ENCODE assay signal across 25 cellular contexts in the genomic region with DNA sequence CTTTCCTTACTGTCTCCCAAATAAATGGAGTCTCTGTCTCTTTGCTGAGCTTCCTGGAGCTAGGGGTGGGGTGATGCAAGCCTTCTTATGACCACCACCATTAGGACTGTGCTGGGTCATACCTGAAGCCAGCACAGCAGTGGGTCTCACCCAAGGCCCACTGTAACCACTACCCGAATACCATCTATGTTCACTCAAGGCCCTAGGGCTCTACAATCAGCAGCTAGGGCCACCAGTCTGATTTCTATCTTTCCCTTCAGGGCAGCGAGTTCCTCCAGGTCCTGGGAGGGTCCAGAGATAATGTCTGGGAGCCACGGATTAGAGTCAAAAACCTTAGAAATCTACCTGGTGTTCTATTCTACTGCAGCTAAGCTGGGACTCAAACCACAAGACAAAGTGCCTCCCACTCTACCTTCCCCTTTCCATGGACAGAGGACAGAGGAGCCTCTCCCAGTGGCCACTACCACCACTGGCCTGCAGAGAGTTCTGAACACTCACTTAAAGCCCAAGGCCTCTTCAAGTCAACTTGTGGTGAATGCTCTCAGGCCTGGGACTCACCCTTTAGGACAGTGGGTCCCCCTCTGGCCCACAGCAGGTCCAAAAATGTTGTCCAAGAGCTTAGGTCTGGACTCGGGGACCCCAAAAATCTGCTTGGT. TPM values are rescaled to one million over a fixed set of nuclear protein-coding genes. Genes with fewer than 3 reads are reported as not detected.
DNase-seq lines count a peak whose midpoint lies in the region; ATAC-seq, FAIRE-seq and TF ChIP-seq lines count a peak whose summit lies in the region.
"Had no signal": no experiment of that assay in that cellular context is flagged by ENCODE, and none has a peak within 500 bp of the region (broad histone marks: within the 10 kb centered on the region; RNA-seq: fewer than 3 reads in every experiment).

No MANE protein-coding gene starts in this region.

- no peak for TF ChIP-seq EP300 in H1 (IDR thresholded peaks at IDR 0.05; ENCODE audit: borderline replicate concordance in 1 of 2, low read depth in 2 of 2, low read length in 2 of 2)

- no peak overlapping the region for H3K4me2 ChIP-seq in H1 (ENCODE audit: insufficient read depth in 1 of 2, low read depth in 2 of 2, low read length in 2 of 2)
- H3K4me2 ChIP-seq: BLaER1 had no signal

- no peak overlapping the region for H2AFZ ChIP-seq in H1 (ENCODE audit: low read length)

- H2BK20ac ChIP-seq in H1 (ENCODE audit: low read length): no peak overlapping the region

- H3K18ac ChIP-seq in H1 (ENCODE audit: extremely low read depth, low read length): no peak overlapping the region

- no peak overlapping the region for H3K4ac ChIP-seq in H1 (replicated peaks; ENCODE audit: insufficient read length, low read depth, low read length)

- no peak overlapping the region for H3K4me3 ChIP-seq in Panc1 (ENCODE audit: low read depth in 2 of 2, low read length in 2 of 2)
- no peak overlapping the region for H3K4me3 ChIP-seq in H1 (ENCODE audit: extremely low read depth in 1 of 4, insufficient read depth in 2 of 4, low read depth in 3 of 4, low read length in 4 of 4)
- H3K4me3 ChIP-seq: BLaER1 had no signal

- DNase-seq in Panc1 (ENCODE audit: low read depth, low spot score) (no peak), H1 (ENCODE audit: low read depth in 1 of 2, low spot score in 2 of 2) (no peak), mesenteric fat pad (ENCODE audit: low spot score) (peak; percentile 60), sciatic nerve (ENCODE audit: low spot score) (no peak), NCI-H2171 treated with DMSO at 0.1 percent for 48 hours (lab: John Stamatoyannopoulos, UW) (no peak)
- DNase-seq: 8988T; ACHN; BE2C; C1 segment of cervical spinal cord; CD4-positive, alpha-beta memory T cell; CD4-positive, CD25-positive, alpha-beta regulatory T cell; CD8-positive, alpha-beta memory T cell; COR-L47; DMS 273 treated with DMSO at 0.1 percent for 48 hours; DMS153; DMS53; DMS79; DND-41; GF-D8 had no signal

- H3K4me1 ChIP-seq in Panc1 (ENCODE audit: control insufficient read depth, insufficient read depth, low read length): no peaks in the 10 kb centered on the region
- H3K4me1 ChIP-seq in H1 (replicated peaks in 1 of 4; ENCODE audit: control insufficient read depth in 3 of 4, insufficient read depth in 4 of 4, low read length in 3 of 4): peaks cover 0 to 7% (median 4%) of the 10 kb centered on the region in 4 experiments; a peak in 5 of 7 replicates
- H3K4me1 ChIP-seq: BE2C, BLaER1 had no signal

- no peaks in the 10 kb centered on the region for H3K79me1 ChIP-seq in H1 (ENCODE audit: low read depth, low read length)

- H3K27me3 ChIP-seq in Panc1 (ENCODE audit: control insufficient read depth, insufficient read depth, low read length): no peaks in the 10 kb centered on the region
- H3K27me3 ChIP-seq in H1 (replicated peaks in 1 of 4; ENCODE audit: control insufficient read depth in 3 of 4, extremely low read depth in 1 of 4, insufficient read depth in 3 of 4, low read length in 3 of 4): no peaks in the 10 kb centered on the region
- H3K27me3 ChIP-seq: BE2C, BLaER1 had no signal

- FAIRE-seq in H1 (lab: Jason Lieb, UNC): no peak
- FAIRE-seq: A204.1, G401.6, GM12891, GM19239 had no signal

- H2BK12ac ChIP-seq in H1 (ENCODE audit: low read depth, low read length): no peak overlapping the region

- 0 out of 2 replicates have a peak overlapping the region, but pooled peaks have one; percentile 13 for H2BK5ac ChIP-seq in H1 (ENCODE audit: low read depth, low read length)

- no peak overlapping the region for H3K56ac ChIP-seq in H1 (replicated peaks; ENCODE audit: insufficient read length, low read depth, low read length)

- H4K20me1 ChIP-seq in H1 (replicated peaks in 1 of 2; ENCODE audit: control insufficient read depth in 1 of 2, insufficient read depth in 2 of 2, low read length in 2 of 2): no peaks in the 10 kb centered on the region
- H4K20me1 ChIP-seq: BLaER1 had no signal

- WGBS in H1 (ENCODE audit: extremely low coverage in 1 of 2, insufficient coverage in 1 of 2, insufficient read length in 1 of 2, insufficient replicate concordance in 2 of 2, low coverage in 1 of 2, low lambda C conversion rate in 2 of 2, missing lambda C conversion rate in 1 of 2), 2 experiments: 82% methylated on average over 4 of the region's 4 CpGs; no CpG with 5 or more reads in 1 of the 2 experiments

- in situ Hi-C loops in Panc1 (cut with HindIII; ENCODE audit: low pct_unique_long_range_greater_than_20kb, low sequenced_read_pairs): no loop called here

- H3K9ac ChIP-seq in H1 (replicated peaks in 1 of 4; ENCODE audit: extremely low read depth in 1 of 4, low read depth in 3 of 4, low read length in 3 of 4): no peak overlapping the region
- H3K9ac ChIP-seq: BLaER1 had no signal

- CTCF ChIA-PET in Panc1 (lab: Charles Lee) (no interaction called here), H1 (lab: Charles Lee; ENCODE audit: partially characterized antibody) (interaction anchor here (0.5 to 3.8 kb wide), 8 partner anchors 7 to 104 kb away, joined by 3 to 16 read pairs (median 4); partner anchors contain the start of genes KCTD13, TAOK2 and TMEM219)

- no peak for ATAC-seq in Panc1
- ATAC-seq in GM19455 (IDR thresholded peaks at IDR 0.05; ENCODE audit: unreplicated experiment): no peak
- ATAC-seq in sciatic nerve: no peak

- BruUV-seq in Panc1 (replicated peaks; lab: Mats Ljungman, UMichigan): no TSS peak

- H3K36me3 ChIP-seq in Panc1 (ENCODE audit: control insufficient read depth, insufficient read depth, low read length) (no peaks in the 10 kb centered on the region), H1 (ENCODE audit: control insufficient read depth in 2 of 4, insufficient read depth in 4 of 4, low read length in 3 of 4) (no peaks in the 10 kb centered on the region)
- H3K36me3 ChIP-seq: BE2C, BLaER1 had no signal

- peaks cover 4% of the 10 kb centered on the region; the same call in 1 of the 2 replicates for H3K9me3 ChIP-seq in Panc1 (ENCODE audit: control insufficient read depth, insufficient read depth, low read depth, low read length)
- H3K9me3 ChIP-seq in H1 (ENCODE audit: insufficient read depth in 2 of 2, low read depth in 1 of 2, low read length in 1 of 2): no peaks in the 10 kb centered on the region
- H3K9me3 ChIP-seq: BE2C had no signal

- no peak overlapping the region for H3K14ac ChIP-seq in H1 (ENCODE audit: insufficient read length)

- no peak overlapping the region for H4K8ac ChIP-seq in H1 (ENCODE audit: extremely low read depth, insufficient read depth, low read length)

- no peaks in the 10 kb centered on the region for H3K79me2 ChIP-seq in H1 (ENCODE audit: control insufficient read depth in 1 of 2, insufficient read depth in 2 of 2, low read length in 2 of 2)

- no peaks in the 10 kb centered on the region for H3K23me2 ChIP-seq in H1 (ENCODE audit: low read depth, low read length)

- no peak for TF ChIP-seq CTCF in Panc1 (IDR thresholded peaks at IDR 0.05)
- TF ChIP-seq CTCF in H1 (IDR thresholded peaks at IDR 0.05; ENCODE audit: control extremely low read depth in 1 of 3, insufficient read depth in 1 of 3, low read depth in 1 of 3, low read length in 3 of 3): no peak

- no peak for TF ChIP-seq RAD21 in H1 (IDR thresholded peaks at IDR 0.05 in 1 of 2, conservative IDR thresholded peaks at IDR 0.05 in 1 of 2; ENCODE audit: low read depth in 2 of 2, low read length in 2 of 2)

- H4K5ac ChIP-seq in H1 (ENCODE audit: insufficient read length, low read depth, low read length): no peak overlapping the region

- intact Hi-C loops in Panc1 (cut with micrococcal nuclease; ENCODE audit: unreplicated experiment) (no loop called here), sciatic nerve (cut with DNase I) (no loop called here)

- H3K27ac ChIP-seq in Panc1 (ENCODE audit: low read length): 0 out of 2 replicates have a peak overlapping the region, but pooled peaks have one; percentile 21
- no peak overlapping the region for H3K27ac ChIP-seq in H1 (ENCODE audit: low read depth, low read length)
- H3K27ac ChIP-seq: BLaER1 had no signal

- H2BK15ac ChIP-seq in H1 (ENCODE audit: low read length): no peak overlapping the region

- H3K23ac ChIP-seq in H1 (ENCODE audit: insufficient read length): no peak overlapping the region

- H2BK120ac ChIP-seq in H1 (replicated peaks; ENCODE audit: low read depth, low read length): no peak overlapping the region

- POLR2A ChIA-PET in Panc1 (lab: Charles Lee): no interaction called here
- POLR2A ChIA-PET in H1 (lab: Charles Lee; ENCODE audit: partially characterized antibody): interaction anchor here (0.6 to 1.3 kb wide), 5 partner anchors 9 to 39 kb away, joined by 3 to 4 read pairs (median 3); partner anchors contain the start of gene KCTD13

- no peak overlapping the region for H4K91ac ChIP-seq in H1 (replicated peaks; ENCODE audit: insufficient read length, low read length)

- no peak for TF ChIP-seq POLR2A in H1 (IDR thresholded peaks at IDR 0.05; ENCODE audit: control extremely low read depth in 1 of 2, low read depth in 2 of 2, low read length in 2 of 2)

- H2AK5ac ChIP-seq in H1 (ENCODE audit: low read depth, low read length): no peak overlapping the region

RNA-seq across cellular contexts. Expression of gene TMEM219, which starts 10.9 kb away (rescaled TPM):
- total RNA-seq in Panc1 (2021; ENCODE audit: unreplicated experiment) (161 TPM), mesenteric fat pad (95.8 TPM), sciatic nerve (82.4 TPM)
- polyA plus RNA-seq in Panc1 (2012; ENCODE audit: insufficient read length): 219 TPM
- 60.2 and 64.9 TPM in 2 replicates for total RNA-seq in H1 (2021; fragmentation: NEBNext Ultra II Directional; extraction: Animal tissue kit (Norgen Biotek cat#: 25700))
- 116 and 150 TPM in 2 replicates for polyA plus RNA-seq in H1 (2011; rRNA removed)
- polyA plus RNA-seq in H1 (2011; cell fraction: cytosol; rRNA removed): 77.7 TPM
- 113 TPM for polyA plus RNA-seq in H1 (2011; cell fraction: nucleus; rRNA removed)
- polyA plus RNA-seq in H1 (2012, experiment 1 of 2): 64.5 to 81.2 TPM (median 72.6 TPM) in 4 replicates
- polyA plus RNA-seq in H1 (2012, experiment 2 of 2): 121 TPM
- polyA plus RNA-seq in H1 (2013, experiment 1 of 2): 56.4 TPM
- 57.6 TPM for polyA plus RNA-seq in H1 (2013, experiment 2 of 2)
- 31.1 and 35.0 TPM in 2 replicates for polyA minus RNA-seq in H1 (2011; rRNA and poly(A)+ RNA removed)
- polyA minus RNA-seq in H1 (2011; cell fraction: cytosol; rRNA and poly(A)+ RNA removed): 44.7 TPM
- polyA minus RNA-seq in H1 (2011; cell fraction: nucleus; rRNA and poly(A)+ RNA removed): 37.2 TPM

RNA-seq across cellular contexts. Expression of gene TAOK2, which starts 22.7 kb away (rescaled TPM):
- total RNA-seq in Panc1 (2021; ENCODE audit: unreplicated experiment) (99.4 TPM), mesenteric fat pad (49.8 TPM), sciatic nerve (51.8 TPM)
- 71.7 TPM for polyA plus RNA-seq in Panc1 (2012; ENCODE audit: insufficient read length)
- total RNA-seq in H1 (2021; fragmentation: NEBNext Ultra II Directional; extraction: Animal tissue kit (Norgen Biotek cat#: 25700)): 32.6 and 34.2 TPM in 2 replicates
- 13.5 and 18.0 TPM in 2 replicates for polyA plus RNA-seq in H1 (2011; rRNA removed)
- 20.1 TPM for polyA plus RNA-seq in H1 (2011; cell fraction: cytosol; rRNA removed)
- polyA plus RNA-seq in H1 (2011; cell fraction: nucleus; rRNA removed): 52.1 TPM
- polyA plus RNA-seq in H1 (2012, experiment 1 of 2): 17.4 to 25.3 TPM (median 24.0 TPM) in 4 replicates
- 16.7 TPM for polyA plus RNA-seq in H1 (2012, experiment 2 of 2)
- polyA plus RNA-seq in H1 (2013, experiment 1 of 2): 16.8 TPM
- polyA plus RNA-seq in H1 (2013, experiment 2 of 2): 16.0 TPM
- 19.1 and 19.9 TPM in 2 replicates for polyA minus RNA-seq in H1 (2011; rRNA and poly(A)+ RNA removed)
- 20.4 TPM for polyA minus RNA-seq in H1 (2011; cell fraction: cytosol; rRNA and poly(A)+ RNA removed)
- polyA minus RNA-seq in H1 (2011; cell fraction: nucleus; rRNA and poly(A)+ RNA removed): 21.0 TPM

RNA-seq across cellular contexts. Expression of gene KCTD13, which starts 24.9 kb away (rescaled TPM):
- total RNA-seq in Panc1 (2021; ENCODE audit: unreplicated experiment) (45.7 TPM), mesenteric fat pad (15.7 TPM), sciatic nerve (30.4 TPM)
- 42.5 TPM for polyA plus RNA-seq in Panc1 (2012; ENCODE audit: insufficient read length)
- total RNA-seq in H1 (2021; fragmentation: NEBNext Ultra II Directional; extraction: Animal tissue kit (Norgen Biotek cat#: 25700)): 10.8 and 12.3 TPM in 2 replicates
- polyA plus RNA-seq in H1 (2011; rRNA removed): 9.2 and 14.0 TPM in 2 replicates
- polyA plus RNA-seq in H1 (2011; cell fraction: cytosol; rRNA removed): 8.1 TPM
- polyA plus RNA-seq in H1 (2011; cell fraction: nucleus; rRNA removed): 25.8 TPM
- polyA plus RNA-seq in H1 (2012, experiment 1 of 2): 9.4 to 12.3 TPM (median 11.3 TPM) in 4 replicates
- 8.0 TPM for polyA plus RNA-seq in H1 (2012, experiment 2 of 2)
- 10.2 TPM for polyA plus RNA-seq in H1 (2013, experiment 1 of 2)
- 8.2 TPM for polyA plus RNA-seq in H1 (2013, experiment 2 of 2)
- 4.2 and 6.4 TPM in 2 replicates for polyA minus RNA-seq in H1 (2011; rRNA and poly(A)+ RNA removed)
- 5.6 TPM for polyA minus RNA-seq in H1 (2011; cell fraction: cytosol; rRNA and poly(A)+ RNA removed)
- polyA minus RNA-seq in H1 (2011; cell fraction: nucleus; rRNA and poly(A)+ RNA removed): 10.5 TPM

RNA-seq across cellular contexts. Expression of gene HIRIP3, which starts 44.5 kb away (rescaled TPM):
- total RNA-seq in Panc1 (2021; ENCODE audit: unreplicated experiment) (25.3 TPM), mesenteric fat pad (11.0 TPM), sciatic nerve (11.1 TPM)
- polyA plus RNA-seq in Panc1 (2012; ENCODE audit: insufficient read length): 22.6 TPM
- 17.7 and 18.5 TPM in 2 replicates for total RNA-seq in H1 (2021; fragmentation: NEBNext Ultra II Directional; extraction: Animal tissue kit (Norgen Biotek cat#: 25700))
- polyA plus RNA-seq in H1 (2011; rRNA removed): 11.9 and 14.0 TPM in 2 replicates
- polyA plus RNA-seq in H1 (2011; cell fraction: cytosol; rRNA removed): 12.8 TPM
- 15.7 TPM for polyA plus RNA-seq in H1 (2011; cell fraction: nucleus; rRNA removed)
- 12.4 to 18.3 TPM (median 16.7 TPM) in 4 replicates for polyA plus RNA-seq in H1 (2012, experiment 1 of 2)
- polyA plus RNA-seq in H1 (2012, experiment 2 of 2): 7.1 TPM
- 13.8 TPM for polyA plus RNA-seq in H1 (2013, experiment 1 of 2)
- polyA plus RNA-seq in H1 (2013, experiment 2 of 2): 12.4 TPM
- polyA minus RNA-seq in H1 (2011; rRNA and poly(A)+ RNA removed): 2.1 and 3.8 TPM in 2 replicates
- 5.5 TPM for polyA minus RNA-seq in H1 (2011; cell fraction: cytosol; rRNA and poly(A)+ RNA removed)
- 5.2 TPM for polyA minus RNA-seq in H1 (2011; cell fraction: nucleus; rRNA and poly(A)+ RNA removed)

RNA-seq across cellular contexts. Expression of gene INO80E, which starts 45.1 kb away (rescaled TPM):
- total RNA-seq in Panc1 (2021; ENCODE audit: unreplicated experiment) (104 TPM), mesenteric fat pad (45.4 TPM), sciatic nerve (59.2 TPM)
- polyA plus RNA-seq in Panc1 (2012; ENCODE audit: insufficient read length): 198 TPM
- 91.2 and 92.7 TPM in 2 replicates for total RNA-seq in H1 (2021; fragmentation: NEBNext Ultra II Directional; extraction: Animal tissue kit (Norgen Biotek cat#: 25700))
- 43.0 and 110 TPM in 2 replicates for polyA plus RNA-seq in H1 (2011; rRNA removed)
- polyA plus RNA-seq in H1 (2011; cell fraction: cytosol; rRNA removed): 48.7 TPM
- 55.1 TPM for polyA plus RNA-seq in H1 (2011; cell fraction: nucleus; rRNA removed)
- polyA plus RNA-seq in H1 (2012, experiment 1 of 2): 68.1 to 75.5 TPM (median 72.4 TPM) in 4 replicates
- polyA plus RNA-seq in H1 (2012, experiment 2 of 2): 83.4 TPM
- polyA plus RNA-seq in H1 (2013, experiment 1 of 2): 70.3 TPM
- 69.2 TPM for polyA plus RNA-seq in H1 (2013, experiment 2 of 2)
- polyA minus RNA-seq in H1 (2011; rRNA and poly(A)+ RNA removed): 10.5 and 12.6 TPM in 2 replicates
- 27.1 TPM for polyA minus RNA-seq in H1 (2011; cell fraction: cytosol; rRNA and poly(A)+ RNA removed)
- polyA minus RNA-seq in H1 (2011; cell fraction: nucleus; rRNA and poly(A)+ RNA removed): 19.5 TPM
